Comparison of ENCODE assay signal across 21 cellular contexts in genomic region chr2:110743600-110743999, GRCh38. TPM values are rescaled to one million over a fixed set of nuclear protein-coding genes. Genes with fewer than 3 reads are reported as not detected.
DNase-seq lines count a peak whose midpoint lies in the region; ATAC-seq, FAIRE-seq and TF ChIP-seq lines count a peak whose summit lies in the region.
"Had no signal": no experiment of that assay in that cellular context is flagged by ENCODE, and none has a peak within 500 bp of the region (broad histone marks: within the 10 kb centered on the region; RNA-seq: fewer than 3 reads in every experiment).

No MANE protein-coding gene starts in this region.

- peak overlapping the region; percentile 70 for H3K27ac Mint-ChIP-seq in astrocyte (ENCODE audit: unreplicated experiment)
- H3K27ac Mint-ChIP-seq: CD4-positive, alpha-beta T cell had no signal

- no peak for ATAC-seq in DND-41 (ENCODE audit: insufficient read depth, low read depth)
- ATAC-seq in GM18502 (IDR thresholded peaks at IDR 0.05; ENCODE audit: poor library complexity, unreplicated experiment), result no peak
- ATAC-seq: A549 had no signal

- no peak for TF ChIP-seq CTCF in DND-41 (IDR thresholded peaks at IDR 0.05; ENCODE audit: borderline replicate concordance, extremely low read depth, low read length, poor library complexity, severe bottlenecking)
- no peak for TF ChIP-seq CTCF in MM.1S (IDR thresholded peaks at IDR 0.05; ENCODE audit: low read length)
- TF ChIP-seq CTCF in astrocyte (IDR thresholded peaks at IDR 0.05; ENCODE audit: insufficient read depth, low read depth, low read length), result no peak

- H3K36me3 Mint-ChIP-seq in astrocyte (ENCODE audit: low read depth, unreplicated experiment), result peaks cover 2% of the 10 kb centered on the region

- H3K4me1 ChIP-seq in DND-41 (ENCODE audit: insufficient read depth, low read length) (peaks cover 68% of the 10 kb centered on the region), MM.1S (ENCODE audit: low read length) (peaks cover 53% of the 10 kb centered on the region), astrocyte (ENCODE audit: insufficient read depth, low read length) (peaks cover 4% of the 10 kb centered on the region)
- H3K4me1 ChIP-seq: A549, HAP-1 had no signal

- DNase-seq in DND-41 (no peak), MM.1S (no peak), astrocyte (ENCODE audit: low read depth) (no peak), head of caudate nucleus (peak in 23 of 42 donors; percentile 9 to 72 (median 34)), NK-92 (lab: John Stamatoyannopoulos, UW; ENCODE audit: unreplicated experiment) (no peak), NCI-H2227 treated with DMSO at 0.1 percent for 48 hours (lab: John Stamatoyannopoulos, UW) (no peak)
- DNase-seq: AML-193; Caco-2; CD4-positive, alpha-beta T cell; GDM1; GOT3 had no signal

- no peak for FAIRE-seq in astrocyte (lab: Jason Lieb, UNC)
- FAIRE-seq: A549, D721Med, GM12892 had no signal

- peaks cover 25% of the 10 kb centered on the region for H3K4me1 Mint-ChIP-seq in astrocyte (ENCODE audit: low read depth, unreplicated experiment)

- H3K27me3 Mint-ChIP-seq in astrocyte (ENCODE audit: low read depth, unreplicated experiment), result peaks cover 58% of the 10 kb centered on the region

- H3K9ac ChIP-seq in DND-41 (ENCODE audit: low read depth, low read length), result no peak overlapping the region
- H3K9ac ChIP-seq in MM.1S (ENCODE audit: low read length), result no peak overlapping the region
- no peak overlapping the region for H3K9ac ChIP-seq in astrocyte (ENCODE audit: low read length)

- H3F3A ChIP-seq in MM.1S (ENCODE audit: insufficient read depth, low read length), result peaks cover 26% of the 10 kb centered on the region

- H4K20me1 ChIP-seq in DND-41 (ENCODE audit: insufficient read depth, low read length) (no peaks in the 10 kb centered on the region), MM.1S (ENCODE audit: insufficient read depth, low read length) (no peaks in the 10 kb centered on the region), astrocyte (ENCODE audit: insufficient read depth, low read length) (no peaks in the 10 kb centered on the region)

- H3K4me2 ChIP-seq in DND-41 (ENCODE audit: insufficient read depth, low read length), result no peak overlapping the region
- no peak overlapping the region for H3K4me2 ChIP-seq in MM.1S (ENCODE audit: low read depth, low read length)
- no peak overlapping the region for H3K4me2 ChIP-seq in astrocyte (ENCODE audit: low read length)
- H3K4me2 ChIP-seq: A549 had no signal

- H3K9me3 ChIP-seq in DND-41 (ENCODE audit: insufficient read depth, low read length, severe bottlenecking) (peaks cover under 1% of the 10 kb centered on the region), MM.1S (replicated peaks; ENCODE audit: insufficient read depth, low read length) (no peaks in the 10 kb centered on the region), astrocyte (ENCODE audit: insufficient read depth, low read depth, low read length) (peaks cover 8% of the 10 kb centered on the region)
- H3K9me3 ChIP-seq: A549, Caco-2, HAP-1 had no signal

- no peaks in the 10 kb centered on the region for H3K9me2 ChIP-seq in MM.1S (replicated peaks; ENCODE audit: insufficient read depth, low read length)

- H3K4me3 Mint-ChIP-seq in astrocyte (ENCODE audit: unreplicated experiment), result no peak overlapping the region
- H3K4me3 Mint-ChIP-seq: CD4-positive, alpha-beta T cell had no signal

- H3K36me3 ChIP-seq in DND-41 (ENCODE audit: insufficient read depth, low read length) (no peaks in the 10 kb centered on the region), MM.1S (replicated peaks; ENCODE audit: insufficient read depth, low read length) (no peaks in the 10 kb centered on the region), astrocyte (ENCODE audit: insufficient read depth, low read length) (no peaks in the 10 kb centered on the region)
- H3K36me3 ChIP-seq: HAP-1 had no signal

- H3K79me2 ChIP-seq in DND-41 (ENCODE audit: insufficient read depth, low read length) (no peaks in the 10 kb centered on the region), MM.1S (ENCODE audit: low read length) (peaks cover 79% of the 10 kb centered on the region), astrocyte (ENCODE audit: insufficient read depth, low read length) (no peaks in the 10 kb centered on the region)

- no peaks in the 10 kb centered on the region for H3K27me3 ChIP-seq in DND-41 (ENCODE audit: insufficient read depth, low read length, poor library complexity)
- H3K27me3 ChIP-seq in MM.1S (replicated peaks; ENCODE audit: insufficient read depth, low read length), result no peaks in the 10 kb centered on the region
- H3K27me3 ChIP-seq in astrocyte (ENCODE audit: insufficient read depth, low read length), result peaks cover 52% of the 10 kb centered on the region

- H3K4me3 ChIP-seq in DND-41 (ENCODE audit: low read depth in 1 of 2, low read length in 2 of 2) (no peak overlapping the region), MM.1S (ENCODE audit: low read length) (no peak overlapping the region), astrocyte (ENCODE audit: insufficient read depth, low read depth, low read length) (no peak overlapping the region)
- H3K4me3 ChIP-seq: A549, HAP-1 had no signal

- intact Hi-C loops in head of caudate nucleus (cut with DNase I), result no loop called here

- H3K27ac ChIP-seq in DND-41 (ENCODE audit: low read length) (peak overlapping the region; percentile 99; the same call in 1 of the 2 replicates), MM.1S (ENCODE audit: low read length) (peak overlapping the region; percentile 99; the same call in 1 of the 2 replicates), astrocyte (ENCODE audit: low read depth, low read length) (no peak overlapping the region)
- H3K27ac ChIP-seq: 22Rv1, A549, C4-2B, HL-60 had no signal

- H3K9me3 Mint-ChIP-seq in astrocyte (ENCODE audit: unreplicated experiment), result peaks cover 5% of the 10 kb centered on the region
- H3K9me3 Mint-ChIP-seq: CD4-positive, alpha-beta T cell had no signal

- no peak overlapping the region for H2AFZ ChIP-seq in DND-41 (ENCODE audit: low read depth, low read length)
- H2AFZ ChIP-seq in MM.1S (ENCODE audit: low read length), result no peak overlapping the region
- H2AFZ ChIP-seq in astrocyte (ENCODE audit: low read depth, low read length), result no peak overlapping the region

RNA-seq across cellular contexts. Expression of gene ACOXL, which starts 11.2 kb away (rescaled TPM):
- 0.12 and 0.23 TPM in 2 replicates for total RNA-seq in astrocyte
- total RNA-seq: CD4-positive, alpha-beta T cell; Daoy; HT1080 had no signal

Comparison
In these comparisons a context has a peak if more than half of its experiments do, and no peak if none do; other contexts are left out.
1. DNase-seq: peak in head of caudate nucleus (23 of 42); none in DND-41 (single experiment), MM.1S (single experiment), astrocyte (single experiment), NK-92 (single experiment) and NCI-H2227 treated with DMSO at 0.1 percent for 48 hours (single experiment).